1 cellular context compared by ENCODE assay signal in genomic region chr11:33735426-33736147, GRCh38.
TF ChIP-seq lines count a peak whose summit lies in the region.

No MANE protein-coding gene starts in this region.

TF ChIP-seq in GM12878, 131 proteins besides CTCF, POLR2A, EP300 and RAD21 (continued from another document):
- TF ChIP-seq NKRF (conservative IDR thresholded peaks at IDR 0.05), result peak; percentile 61
- 0 out of 2 replicates have a peak, but pooled peaks have one; percentile 23 for TF ChIP-seq CREB1 (IDR thresholded peaks at IDR 0.05; ENCODE audit: low read depth)
- no peak for TF ChIP-seq ZNF622 (IDR thresholded peaks at IDR 0.05)
- TF ChIP-seq NBN (IDR thresholded peaks at IDR 0.05), result peak; percentile 80; the same call in 1 of the 2 replicates
- TF ChIP-seq IKZF1 (conservative IDR thresholded peaks at IDR 0.05), result peak; percentile 73
- TF ChIP-seq RELB (IDR thresholded peaks at IDR 0.05; ENCODE audit: low read depth), result peak; percentile 53; the same call in 1 of the 2 replicates
- TF ChIP-seq ETV6 (conservative IDR thresholded peaks at IDR 0.05 in 1 of 2, IDR thresholded peaks at IDR 0.05 in 1 of 2; ENCODE audit: borderline replicate concordance in 1 of 2, low read depth in 1 of 2), result peak in 1 of 2 experiments; percentile 28; a peak in 1 of 4 replicates
- no peak for TF ChIP-seq BCLAF1 (IDR thresholded peaks at IDR 0.05)
- TF ChIP-seq GABPA (IDR thresholded peaks at IDR 0.05; ENCODE audit: low read depth), result no peak
- TF ChIP-seq NR2C1 (IDR thresholded peaks at IDR 0.05), result no peak
- no peak for TF ChIP-seq NRF1 (conservative IDR thresholded peaks at IDR 0.05; ENCODE audit: low read depth, low read length)
- TF ChIP-seq EZH2 (IDR thresholded peaks at IDR 0.05; ENCODE audit: borderline replicate concordance, control insufficient read depth, low read depth, low read length), result no peak
- peak; percentile 37; the same call in 1 of the 2 replicates for TF ChIP-seq CREM (IDR thresholded peaks at IDR 0.05; ENCODE audit: low read depth)
- TF ChIP-seq NFIC (IDR thresholded peaks at IDR 0.05; ENCODE audit: low read depth, low read length), result peak; percentile 61; the same call in 1 of the 2 replicates
- TF ChIP-seq CUX1 (IDR thresholded peaks at IDR 0.05; ENCODE audit: insufficient replicate concordance, low read depth, low read length), result no peak
- 0 out of 2 replicates have a peak, but pooled peaks have one; percentile 14 for TF ChIP-seq IRF4 (IDR thresholded peaks at IDR 0.05; ENCODE audit: low read depth, low read length)
- TF ChIP-seq RAD51 (IDR thresholded peaks at IDR 0.05), result 0 out of 2 replicates have a peak, but pooled peaks have one; percentile 32
- TF ChIP-seq EED (IDR thresholded peaks at IDR 0.05; ENCODE audit: low read depth), result peak; percentile 63
- TF ChIP-seq JUND (IDR thresholded peaks at IDR 0.05; ENCODE audit: low read depth, low read length), result no peak
- TF ChIP-seq SIN3A (IDR thresholded peaks at IDR 0.05; ENCODE audit: low read depth, low read length), result no peak
